Comparison of ENCODE assay signal across 1 cellular context in the genomic region with DNA sequence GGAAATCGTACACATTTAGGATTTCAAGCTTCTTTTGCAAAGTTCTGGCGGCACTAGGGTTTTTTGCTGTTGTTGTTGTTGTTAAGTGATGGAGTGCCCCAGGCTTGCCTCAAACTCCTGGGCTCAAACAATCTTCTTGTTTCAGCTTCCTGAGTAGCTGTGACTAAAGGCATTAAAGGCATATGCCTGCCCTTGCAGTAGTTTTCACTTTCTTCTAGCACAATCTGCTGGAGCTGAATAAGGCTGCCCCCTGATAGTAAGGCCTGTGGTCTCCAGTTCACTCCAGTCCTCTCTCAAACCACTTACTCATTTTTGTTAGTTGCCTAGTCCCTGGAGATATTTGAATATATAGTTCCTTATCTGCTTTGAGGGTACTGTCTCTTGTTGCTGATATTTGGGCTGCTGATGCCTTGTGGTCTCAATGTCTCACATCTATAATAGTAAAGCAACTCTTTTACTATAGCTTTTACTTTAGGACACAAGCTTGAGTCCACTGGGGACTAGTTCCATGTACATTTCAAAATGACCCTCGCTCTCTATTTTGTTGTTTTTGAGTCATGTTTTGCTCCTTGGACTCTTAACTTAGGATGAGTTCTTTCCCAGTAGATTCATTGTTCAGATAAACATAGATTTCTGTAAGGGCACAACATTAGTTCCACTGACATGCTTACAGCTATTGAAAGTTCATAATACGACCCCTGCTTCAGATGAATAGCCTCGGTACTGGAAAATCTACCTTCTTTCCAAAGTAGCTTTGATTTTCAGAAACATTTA.
TF ChIP-seq lines count a peak whose summit lies in the region.

No MANE protein-coding gene starts in this region.

TF ChIP-seq in GM12878, 131 proteins besides CTCF, POLR2A, EP300 and RAD21:
- TF ChIP-seq SRF (IDR thresholded peaks at IDR 0.05; ENCODE audit: low read depth in 2 of 2, low read length in 2 of 2) = no peak
- no peak for TF ChIP-seq LARP7 (IDR thresholded peaks at IDR 0.05)
- TF ChIP-seq BHLHE40 (IDR thresholded peaks at IDR 0.05; ENCODE audit: borderline replicate concordance in 1 of 2, low read depth in 2 of 2, low read length in 1 of 2) = no peak
- no peak for TF ChIP-seq RUNX3 (IDR thresholded peaks at IDR 0.05; ENCODE audit: low read length)
- no peak for TF ChIP-seq EGR1 (IDR thresholded peaks at IDR 0.05; ENCODE audit: borderline replicate concordance in 1 of 2, low read depth in 2 of 2, low read length in 2 of 2)
- TF ChIP-seq SIN3A (IDR thresholded peaks at IDR 0.05; ENCODE audit: low read depth, low read length) = no peak
- no peak for TF ChIP-seq JUND (IDR thresholded peaks at IDR 0.05; ENCODE audit: low read depth, low read length)
- TF ChIP-seq, protein P1, sequence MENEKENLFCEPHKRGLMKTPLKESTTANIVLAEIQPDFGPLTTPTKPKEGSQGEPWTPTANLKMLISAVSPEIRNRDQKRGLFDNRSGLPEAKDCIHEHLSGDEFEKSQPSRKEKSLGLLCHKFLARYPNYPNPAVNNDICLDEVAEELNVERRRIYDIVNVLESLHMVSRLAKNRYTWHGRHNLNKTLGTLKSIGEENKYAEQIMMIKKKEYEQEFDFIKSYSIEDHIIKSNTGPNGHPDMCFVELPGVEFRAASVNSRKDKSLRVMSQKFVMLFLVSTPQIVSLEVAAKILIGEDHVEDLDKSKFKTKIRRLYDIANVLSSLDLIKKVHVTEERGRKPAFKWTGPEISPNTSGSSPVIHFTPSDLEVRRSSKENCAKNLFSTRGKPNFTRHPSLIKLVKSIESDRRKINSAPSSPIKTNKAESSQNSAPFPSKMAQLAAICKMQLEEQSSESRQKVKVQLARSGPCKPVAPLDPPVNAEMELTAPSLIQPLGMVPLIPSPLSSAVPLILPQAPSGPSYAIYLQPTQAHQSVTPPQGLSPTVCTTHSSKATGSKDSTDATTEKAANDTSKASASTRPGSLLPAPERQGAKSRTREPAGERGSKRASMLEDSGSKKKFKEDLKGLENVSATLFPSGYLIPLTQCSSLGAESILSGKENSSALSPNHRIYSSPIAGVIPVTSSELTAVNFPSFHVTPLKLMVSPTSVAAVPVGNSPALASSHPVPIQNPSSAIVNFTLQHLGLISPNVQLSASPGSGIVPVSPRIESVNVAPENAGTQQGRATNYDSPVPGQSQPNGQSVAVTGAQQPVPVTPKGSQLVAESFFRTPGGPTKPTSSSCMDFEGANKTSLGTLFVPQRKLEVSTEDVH (IDR thresholded peaks at IDR 0.05; ENCODE audit: low read depth, partially characterized antibody) = no peak
- TF ChIP-seq, protein P2, sequence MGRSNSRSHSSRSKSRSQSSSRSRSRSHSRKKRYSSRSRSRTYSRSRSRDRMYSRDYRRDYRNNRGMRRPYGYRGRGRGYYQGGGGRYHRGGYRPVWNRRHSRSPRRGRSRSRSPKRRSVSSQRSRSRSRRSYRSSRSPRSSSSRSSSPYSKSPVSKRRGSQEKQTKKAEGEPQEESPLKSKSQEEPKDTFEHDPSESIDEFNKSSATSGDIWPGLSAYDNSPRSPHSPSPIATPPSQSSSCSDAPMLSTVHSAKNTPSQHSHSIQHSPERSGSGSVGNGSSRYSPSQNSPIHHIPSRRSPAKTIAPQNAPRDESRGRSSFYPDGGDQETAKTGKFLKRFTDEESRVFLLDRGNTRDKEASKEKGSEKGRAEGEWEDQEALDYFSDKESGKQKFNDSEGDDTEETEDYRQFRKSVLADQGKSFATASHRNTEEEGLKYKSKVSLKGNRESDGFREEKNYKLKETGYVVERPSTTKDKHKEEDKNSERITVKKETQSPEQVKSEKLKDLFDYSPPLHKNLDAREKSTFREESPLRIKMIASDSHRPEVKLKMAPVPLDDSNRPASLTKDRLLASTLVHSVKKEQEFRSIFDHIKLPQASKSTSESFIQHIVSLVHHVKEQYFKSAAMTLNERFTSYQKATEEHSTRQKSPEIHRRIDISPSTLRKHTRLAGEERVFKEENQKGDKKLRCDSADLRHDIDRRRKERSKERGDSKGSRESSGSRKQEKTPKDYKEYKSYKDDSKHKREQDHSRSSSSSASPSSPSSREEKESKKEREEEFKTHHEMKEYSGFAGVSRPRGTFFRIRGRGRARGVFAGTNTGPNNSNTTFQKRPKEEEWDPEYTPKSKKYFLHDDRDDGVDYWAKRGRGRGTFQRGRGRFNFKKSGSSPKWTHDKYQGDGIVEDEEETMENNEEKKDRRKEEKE (IDR thresholded peaks at IDR 0.05) = no peak
- no peak for TF ChIP-seq MYB (IDR thresholded peaks at IDR 0.05; ENCODE audit: borderline replicate concordance, low read depth, low read length)
- no peak for TF ChIP-seq SREBF2 (IDR thresholded peaks at IDR 0.05; ENCODE audit: low read length)
- no peak for TF ChIP-seq CHD2 (IDR thresholded peaks at IDR 0.05; ENCODE audit: borderline replicate concordance, low read depth, low read length)
- TF ChIP-seq GABPA (IDR thresholded peaks at IDR 0.05; ENCODE audit: low read depth) = no peak
- TF ChIP-seq TAF1 (IDR thresholded peaks at IDR 0.05; ENCODE audit: borderline replicate concordance, low read depth, low read length) = no peak
- no peak for TF ChIP-seq POLR2AphosphoS2 (IDR thresholded peaks at IDR 0.05; ENCODE audit: low read depth, low read length)
- TF ChIP-seq DPF2 (IDR thresholded peaks at IDR 0.05) = no peak
- TF ChIP-seq GATAD2B (conservative IDR thresholded peaks at IDR 0.05; ENCODE audit: low read depth) = no peak
- TF ChIP-seq ATF7 (IDR thresholded peaks at IDR 0.05; ENCODE audit: low read depth) = no peak
- TF ChIP-seq, protein P3, sequence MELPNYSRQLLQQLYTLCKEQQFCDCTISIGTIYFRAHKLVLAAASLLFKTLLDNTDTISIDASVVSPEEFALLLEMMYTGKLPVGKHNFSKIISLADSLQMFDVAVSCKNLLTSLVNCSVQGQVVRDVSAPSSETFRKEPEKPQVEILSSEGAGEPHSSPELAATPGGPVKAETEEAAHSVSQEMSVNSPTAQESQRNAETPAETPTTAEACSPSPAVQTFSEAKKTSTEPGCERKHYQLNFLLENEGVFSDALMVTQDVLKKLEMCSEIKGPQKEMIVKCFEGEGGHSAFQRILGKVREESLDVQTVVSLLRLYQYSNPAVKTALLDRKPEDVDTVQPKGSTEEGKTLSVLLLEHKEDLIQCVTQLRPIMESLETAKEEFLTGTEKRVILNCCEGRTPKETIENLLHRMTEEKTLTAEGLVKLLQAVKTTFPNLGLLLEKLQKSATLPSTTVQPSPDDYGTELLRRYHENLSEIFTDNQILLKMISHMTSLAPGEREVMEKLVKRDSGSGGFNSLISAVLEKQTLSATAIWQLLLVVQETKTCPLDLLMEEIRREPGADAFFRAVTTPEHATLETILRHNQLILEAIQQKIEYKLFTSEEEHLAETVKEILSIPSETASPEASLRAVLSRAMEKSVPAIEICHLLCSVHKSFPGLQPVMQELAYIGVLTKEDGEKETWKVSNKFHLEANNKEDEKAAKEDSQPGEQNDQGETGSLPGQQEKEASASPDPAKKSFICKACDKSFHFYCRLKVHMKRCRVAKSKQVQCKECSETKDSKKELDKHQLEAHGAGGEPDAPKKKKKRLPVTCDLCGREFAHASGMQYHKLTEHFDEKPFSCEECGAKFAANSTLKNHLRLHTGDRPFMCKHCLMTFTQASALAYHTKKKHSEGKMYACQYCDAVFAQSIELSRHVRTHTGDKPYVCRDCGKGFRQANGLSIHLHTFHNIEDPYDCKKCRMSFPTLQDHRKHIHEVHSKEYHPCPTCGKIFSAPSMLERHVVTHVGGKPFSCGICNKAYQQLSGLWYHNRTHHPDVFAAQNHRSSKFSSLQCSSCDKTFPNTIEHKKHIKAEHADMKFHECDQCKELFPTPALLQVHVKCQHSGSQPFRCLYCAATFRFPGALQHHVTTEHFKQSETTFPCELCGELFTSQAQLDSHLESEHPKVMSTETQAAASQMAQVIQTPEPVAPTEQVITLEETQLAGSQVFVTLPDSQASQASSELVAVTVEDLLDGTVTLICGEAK (IDR thresholded peaks at IDR 0.05; ENCODE audit: borderline replicate concordance) = no peak
- TF ChIP-seq, protein P4, sequence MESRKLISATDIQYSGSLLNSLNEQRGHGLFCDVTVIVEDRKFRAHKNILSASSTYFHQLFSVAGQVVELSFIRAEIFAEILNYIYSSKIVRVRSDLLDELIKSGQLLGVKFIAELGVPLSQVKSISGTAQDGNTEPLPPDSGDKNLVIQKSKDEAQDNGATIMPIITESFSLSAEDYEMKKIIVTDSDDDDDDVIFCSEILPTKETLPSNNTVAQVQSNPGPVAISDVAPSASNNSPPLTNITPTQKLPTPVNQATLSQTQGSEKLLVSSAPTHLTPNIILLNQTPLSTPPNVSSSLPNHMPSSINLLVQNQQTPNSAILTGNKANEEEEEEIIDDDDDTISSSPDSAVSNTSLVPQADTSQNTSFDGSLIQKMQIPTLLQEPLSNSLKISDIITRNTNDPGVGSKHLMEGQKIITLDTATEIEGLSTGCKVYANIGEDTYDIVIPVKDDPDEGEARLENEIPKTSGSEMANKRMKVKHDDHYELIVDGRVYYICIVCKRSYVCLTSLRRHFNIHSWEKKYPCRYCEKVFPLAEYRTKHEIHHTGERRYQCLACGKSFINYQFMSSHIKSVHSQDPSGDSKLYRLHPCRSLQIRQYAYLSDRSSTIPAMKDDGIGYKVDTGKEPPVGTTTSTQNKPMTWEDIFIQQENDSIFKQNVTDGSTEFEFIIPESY (IDR thresholded peaks at IDR 0.05) = no peak
TF ChIP-seq in GM12878: peak in this region for 0.
